1 cellular context compared by ENCODE assay signal in genomic region chr7:103902917-103903316, GRCh38.
TF ChIP-seq lines count a peak whose summit lies in the region.

No MANE protein-coding gene starts in this region.

TF ChIP-seq in K562, 482 proteins besides CTCF, POLR2A, EP300 and RAD21 (continued from another document):
- 0 out of 4 replicates have a peak, but pooled peaks of 1 of the 2 experiments have one; percentile 38 for TF ChIP-seq MLLT1 (IDR thresholded peaks at IDR 0.05)
